8 cellular contexts compared by ENCODE assay signal in the genomic region with DNA sequence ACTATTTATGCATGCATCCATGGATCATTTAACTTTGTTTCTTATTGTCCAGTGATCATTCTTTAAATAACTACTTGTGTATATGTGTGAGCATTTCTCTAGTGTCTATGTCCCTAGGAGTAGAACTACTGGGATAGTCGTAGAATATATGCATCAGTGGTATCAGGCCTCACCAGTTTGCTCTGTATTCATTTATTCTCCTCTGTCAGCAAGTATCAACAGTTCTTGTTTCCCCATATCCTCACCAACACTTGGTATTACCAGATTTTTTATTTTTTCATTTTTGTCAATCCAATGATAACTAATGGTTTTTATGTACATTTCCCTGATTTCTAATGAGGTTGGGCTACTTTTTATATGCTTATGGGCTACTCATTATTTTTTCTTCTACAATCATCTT.
"Had no signal": no experiment of that assay in that cellular context is flagged by ENCODE, and none has a peak within 500 bp of the region (broad histone marks: within the 10 kb centered on the region; RNA-seq: fewer than 3 reads in every experiment).

No MANE protein-coding gene starts in this region.

- DNase-seq: H9, HCEC 1CT, HFFc6, IMR-90, KBM-7 had no signal

- H3K9me3 Mint-ChIP-seq: HFFc6 had no signal

- ATAC-seq: GM23338 had no signal

- H3K27ac ChIP-seq: HL-60, KMS-11 had no signal

- H3K4me3 Mint-ChIP-seq: GM23338, H9, HFFc6 had no signal

- H3K27ac Mint-ChIP-seq: GM23338, HFFc6 had no signal
